ENCODE assay signal across 12 cellular contexts in the genomic region with DNA sequence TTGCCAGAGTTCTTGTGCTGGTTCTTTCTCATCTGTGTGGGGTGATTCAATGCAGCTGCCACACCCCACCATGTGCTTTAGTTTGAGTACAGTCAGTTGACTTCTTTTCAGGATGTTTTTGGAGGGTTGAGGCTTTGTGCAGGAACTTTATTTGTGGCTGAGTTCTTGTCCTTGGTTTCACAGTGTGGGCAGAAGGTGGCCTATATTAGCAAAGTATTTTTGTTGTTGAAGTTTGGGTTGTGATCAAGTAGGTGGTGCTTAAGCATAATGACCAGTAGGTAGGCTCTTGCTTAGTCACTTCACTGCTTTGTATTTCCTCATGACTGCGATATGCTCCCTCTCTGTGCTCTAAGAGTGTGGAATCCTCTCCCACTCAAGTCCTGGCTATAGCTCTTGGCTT.
DNase-seq lines count a peak whose midpoint lies in the region; ATAC-seq and TF ChIP-seq lines count a peak whose summit lies in the region.
"Had no signal": no experiment of that assay in that cellular context is flagged by ENCODE, and none has a peak within 500 bp of the region (broad histone marks: within the 10 kb centered on the region; RNA-seq: fewer than 3 reads in every experiment).

No MANE protein-coding gene starts in this region.

- ATAC-seq in GM19372 (IDR thresholded peaks at IDR 0.05; ENCODE audit: low read depth, unreplicated experiment) (peak; percentile 32), HG03520 (IDR thresholded peaks at IDR 0.05; ENCODE audit: unreplicated experiment) (peak; percentile 29), esophagus mucosa (peak; percentile 78)
- peak; percentile 47 to 63 for ATAC-seq in stimulated activated naive B cell treated with anti-CD40 and anti-IgM and Interleukin-4, amounts not matched to agents 10 μg/mL and 1 μg/mL and 100 μg/mL, for 72 hours (replicated peaks)
- no peak for ATAC-seq in CD8-positive, alpha-beta T cell
- ATAC-seq in activated T-cell treated with anti-CD3 and anti-CD28 coated beads, Interleukin-2, amount 50 U/mL, for 72 hours (replicated peaks in 1 of 2) = no peak
- ATAC-seq: foreskin keratinocyte, right cardiac atrium, WTC11 had no signal

- no peaks in the 10 kb centered on the region for H3K4me1 ChIP-seq in CD8-positive, alpha-beta T cell (ENCODE audit: insufficient read depth, low read length)
- H3K4me1 ChIP-seq in endodermal cell (ENCODE audit: control insufficient read depth, insufficient read depth, low read length) = no peaks in the 10 kb centered on the region
- H3K4me1 ChIP-seq: colonic mucosa, foreskin keratinocyte had no signal

- no peaks in the 10 kb centered on the region for H3K9me3 ChIP-seq in CD8-positive, alpha-beta T cell (ENCODE audit: low read length)
- peaks cover 6% of the 10 kb centered on the region for H3K9me3 ChIP-seq in endodermal cell (ENCODE audit: control insufficient read depth, low read length)
- H3K9me3 ChIP-seq: colonic mucosa had no signal

- peaks cover 15 to 30% of the 10 kb centered on the region in 2 donors for H3K9me3 Mint-ChIP-seq in stimulated activated naive B cell treated with anti-CD40 and anti-IgM and Interleukin-4, amounts not matched to agents 10 μg/mL and 1 μg/mL and 100 μg/mL, for 72 hours
- H3K9me3 Mint-ChIP-seq in CD8-positive, alpha-beta T cell = peaks cover 11% of the 10 kb centered on the region
- peaks cover 2 to 13% of the 10 kb centered on the region in 2 donors for H3K9me3 Mint-ChIP-seq in activated T-cell treated with anti-CD3 and anti-CD28 coated beads, Interleukin-2, amount 50 U/mL, for 72 hours
- peaks cover 15% of the 10 kb centered on the region for H3K9me3 Mint-ChIP-seq in endodermal cell

- H3K4me3 ChIP-seq in CD8-positive, alpha-beta T cell (ENCODE audit: low read depth, low read length) = no peak overlapping the region
- H3K4me3 ChIP-seq in endodermal cell (ENCODE audit: low read length) = no peak overlapping the region
- H3K4me3 ChIP-seq: colonic mucosa had no signal

- H3K27ac Mint-ChIP-seq in stimulated activated naive B cell treated with anti-CD40 and anti-IgM and Interleukin-4, amounts not matched to agents 10 μg/mL and 1 μg/mL and 100 μg/mL, for 72 hours = peak overlapping the region; percentile 98
- no peak overlapping the region for H3K27ac Mint-ChIP-seq in CD8-positive, alpha-beta T cell
- H3K27ac Mint-ChIP-seq in activated T-cell treated with anti-CD3 and anti-CD28 coated beads, Interleukin-2, amount 50 U/mL, for 72 hours = no peak overlapping the region
- no peak overlapping the region for H3K27ac Mint-ChIP-seq in endodermal cell
- H3K27ac Mint-ChIP-seq: CD4-positive, alpha-beta memory T cell; WTC11 had no signal

- TF ChIP-seq CTCF in CD8-positive, alpha-beta T cell (IDR thresholded peaks at IDR 0.05) = no peak
- no peak for TF ChIP-seq CTCF in endodermal cell (conservative IDR thresholded peaks at IDR 0.05)

- no peak overlapping the region for H3K9ac ChIP-seq in endodermal cell (ENCODE audit: extremely low read depth, low read length, poor library complexity, severe bottlenecking)

- CTCF ChIA-PET in CD8-positive, alpha-beta T cell (lab: Charles Lee) = no interaction called here

- intact Hi-C loops in CD8-positive, alpha-beta T cell (cut with DNase I, micrococcal nuclease) = no loop called here

- H3K36me3 ChIP-seq in CD8-positive, alpha-beta T cell (ENCODE audit: insufficient read depth, low read length) = no peaks in the 10 kb centered on the region
- no peaks in the 10 kb centered on the region for H3K36me3 ChIP-seq in endodermal cell (ENCODE audit: control insufficient read depth, insufficient read depth, low read length)
- H3K36me3 ChIP-seq: colonic mucosa had no signal

- POLR2A ChIA-PET in CD8-positive, alpha-beta T cell (lab: Charles Lee) = no interaction called here

- 94 to 100% methylated on average over 1 of the region's 1 CpG for WGBS in endodermal cell (ENCODE audit: insufficient coverage in 1 of 2, insufficient read length in 1 of 2), 2 experiments

- H3K4me1 Mint-ChIP-seq in stimulated activated naive B cell treated with anti-CD40 and anti-IgM and Interleukin-4, amounts not matched to agents 10 μg/mL and 1 μg/mL and 100 μg/mL, for 72 hours = peaks cover 45 to 47% of the 10 kb centered on the region in 2 donors
- H3K4me1 Mint-ChIP-seq in CD8-positive, alpha-beta T cell (ENCODE audit: low read depth) = no peaks in the 10 kb centered on the region
- H3K4me1 Mint-ChIP-seq in activated T-cell treated with anti-CD3 and anti-CD28 coated beads, Interleukin-2, amount 50 U/mL, for 72 hours (ENCODE audit: low read depth) = no peaks in the 10 kb centered on the region
- H3K4me1 Mint-ChIP-seq in endodermal cell = no peaks in the 10 kb centered on the region
- H3K4me1 Mint-ChIP-seq: CD4-positive, alpha-beta memory T cell; WTC11 had no signal

- H3K36me3 Mint-ChIP-seq in stimulated activated naive B cell treated with anti-CD40 and anti-IgM and Interleukin-4, amounts not matched to agents 10 μg/mL and 1 μg/mL and 100 μg/mL, for 72 hours = peaks cover 15 to 52% of the 10 kb centered on the region in 2 donors
- no peaks in the 10 kb centered on the region for H3K36me3 Mint-ChIP-seq in CD8-positive, alpha-beta T cell
- peaks cover 2% of the 10 kb centered on the region in 2 donors for H3K36me3 Mint-ChIP-seq in activated T-cell treated with anti-CD3 and anti-CD28 coated beads, Interleukin-2, amount 50 U/mL, for 72 hours (ENCODE audit: insufficient read depth in 2 of 2)
- H3K36me3 Mint-ChIP-seq in endodermal cell (ENCODE audit: low read depth) = no peaks in the 10 kb centered on the region

- peak; percentile 23 for DNase-seq in stimulated activated naive B cell treated with anti-CD40 and anti-IgM and Interleukin-4, amounts not matched to agents 10 μg/mL and 1 μg/mL and 100 μg/mL, for 72 hours
- no peak for DNase-seq in CD8-positive, alpha-beta T cell
- no peak for DNase-seq in activated T-cell treated with anti-CD3 and anti-CD28 coated beads, Interleukin-2, amount 50 U/mL, for 72 hours
- DNase-seq in endodermal cell = no peak
- DNase-seq: CD4-positive, alpha-beta memory T cell; colonic mucosa; right cardiac atrium had no signal

- no peak overlapping the region for H3K27ac ChIP-seq in CD8-positive, alpha-beta T cell (ENCODE audit: low read depth, low read length)
- H3K27ac ChIP-seq in endodermal cell (ENCODE audit: low read depth, low read length) = no peak overlapping the region
- H3K27ac ChIP-seq: colonic mucosa, foreskin keratinocyte had no signal

- no peaks in the 10 kb centered on the region for H3K27me3 ChIP-seq in CD8-positive, alpha-beta T cell (ENCODE audit: insufficient read depth, low read length)
- H3K27me3 ChIP-seq in endodermal cell (ENCODE audit: control insufficient read depth, insufficient read depth, low read length, poor library complexity, severe bottlenecking) = no peaks in the 10 kb centered on the region
- H3K27me3 ChIP-seq: colonic mucosa, foreskin keratinocyte had no signal

- H3K27me3 Mint-ChIP-seq in stimulated activated naive B cell treated with anti-CD40 and anti-IgM and Interleukin-4, amounts not matched to agents 10 μg/mL and 1 μg/mL and 100 μg/mL, for 72 hours = no peaks in the 10 kb centered on the region
- H3K27me3 Mint-ChIP-seq in CD8-positive, alpha-beta T cell (ENCODE audit: low read depth) = no peaks in the 10 kb centered on the region
- H3K27me3 Mint-ChIP-seq in activated T-cell treated with anti-CD3 and anti-CD28 coated beads, Interleukin-2, amount 50 U/mL, for 72 hours (ENCODE audit: low read depth) = no peaks in the 10 kb centered on the region
- H3K27me3 Mint-ChIP-seq in endodermal cell (ENCODE audit: insufficient read depth) = no peaks in the 10 kb centered on the region
- H3K27me3 Mint-ChIP-seq: CD4-positive, alpha-beta memory T cell had no signal

- H3K4me3 Mint-ChIP-seq in stimulated activated naive B cell treated with anti-CD40 and anti-IgM and Interleukin-4, amounts not matched to agents 10 μg/mL and 1 μg/mL and 100 μg/mL, for 72 hours = peak overlapping the region; percentile 29 to 69
- no peak overlapping the region for H3K4me3 Mint-ChIP-seq in CD8-positive, alpha-beta T cell
- H3K4me3 Mint-ChIP-seq in activated T-cell treated with anti-CD3 and anti-CD28 coated beads, Interleukin-2, amount 50 U/mL, for 72 hours = no peak overlapping the region
- no peak overlapping the region for H3K4me3 Mint-ChIP-seq in endodermal cell
- H3K4me3 Mint-ChIP-seq: CD4-positive, alpha-beta memory T cell; WTC11 had no signal

Comparison
In these comparisons a context has a peak if more than half of its experiments do, and no peak if none do; other contexts are left out.
1. ATAC-seq: peak in GM19372 (single experiment), HG03520 (single experiment), esophagus mucosa (single experiment) and stimulated activated naive B cell treated with anti-CD40 and anti-IgM and Interleukin-4, amounts not matched to agents 10 μg/mL and 1 μg/mL and 100 μg/mL, for 72 hours (2 of 2); none in CD8-positive, alpha-beta T cell (single experiment) and activated T-cell treated with anti-CD3 and anti-CD28 coated beads, Interleukin-2, amount 50 U/mL, for 72 hours (0 of 2).
2. H3K4me3 Mint-ChIP-seq: peak in stimulated activated naive B cell treated with anti-CD40 and anti-IgM and Interleukin-4, amounts not matched to agents 10 μg/mL and 1 μg/mL and 100 μg/mL, for 72 hours (2 of 2); none in CD8-positive, alpha-beta T cell (single experiment), activated T-cell treated with anti-CD3 and anti-CD28 coated beads, Interleukin-2, amount 50 U/mL, for 72 hours (0 of 2) and endodermal cell (single experiment).